Comparison of ENCODE assay signal across 1 cellular context in genomic region chr12:57848208-57848607, GRCh38.
TF ChIP-seq lines count a peak whose summit lies in the region.

No MANE protein-coding gene starts in this region.

TF ChIP-seq in GM23338, 12 proteins besides CTCF, POLR2A, EP300 and RAD21:
- no peak for TF ChIP-seq ETS1 (IDR thresholded peaks at IDR 0.05)
- TF ChIP-seq ZNF462 (CRISPR knock-in tag; IDR thresholded peaks at IDR 0.05) = no peak
- no peak for TF ChIP-seq STAT1 (IDR thresholded peaks at IDR 0.05; ENCODE audit: unreplicated experiment)
- no peak for TF ChIP-seq JUNB (IDR thresholded peaks at IDR 0.05; ENCODE audit: unreplicated experiment)
- TF ChIP-seq NANOG (IDR thresholded peaks at IDR 0.05; ENCODE audit: borderline replicate concordance) = no peak
- no peak for TF ChIP-seq ZNF331 (CRISPR knock-in tag; IDR thresholded peaks at IDR 0.05; ENCODE audit: low read depth)
- no peak for TF ChIP-seq CREB1 (CRISPR knock-in tag; IDR thresholded peaks at IDR 0.05; ENCODE audit: low read depth)
- TF ChIP-seq ZNF114 (CRISPR knock-in tag; IDR thresholded peaks at IDR 0.05) = no peak
- TF ChIP-seq EZH2phosphoT487 (IDR thresholded peaks at IDR 0.05; ENCODE audit: unreplicated experiment) = no peak
- no peak for TF ChIP-seq EZH2 (IDR thresholded peaks at IDR 0.05; ENCODE audit: low read depth, unreplicated experiment)
- TF ChIP-seq REST (IDR thresholded peaks at IDR 0.05; ENCODE audit: unreplicated experiment) = no peak
- no peak for TF ChIP-seq POLR2AphosphoS5 (IDR thresholded peaks at IDR 0.05; ENCODE audit: low read depth)
